In genomic region chr1:53987880-53988279, GRCh38 we compare ENCODE assay signal across 22 cellular contexts. TPM values are rescaled to one million over a fixed set of nuclear protein-coding genes. Genes with fewer than 3 reads are reported as not detected.
DNase-seq lines count a peak whose midpoint lies in the region; TF ChIP-seq lines count a peak whose summit lies in the region.
"Had no signal": no experiment of that assay in that cellular context is flagged by ENCODE, and none has a peak within 500 bp of the region (broad histone marks: within the 10 kb centered on the region; RNA-seq: fewer than 3 reads in every experiment).

No MANE protein-coding gene starts in this region.

- DNase-seq in activated CD4-positive, alpha-beta T cell treated with anti-CD3 and anti-CD28 coated beads for 48 hours = peak; percentile 21
- no peak for DNase-seq in activated CD4-positive, alpha-beta T cell treated with anti-CD3 and anti-CD28 coated beads, Interleukin-2, amount 50 U/mL, for 1 hour
- peak; percentile 44 for DNase-seq in EH (ENCODE audit: low read depth)
- peak; percentile 35 for DNase-seq in NOMO-1 treated with DMSO at 0.1 percent for 48 hours (lab: John Stamatoyannopoulos, UW; ENCODE audit: unreplicated experiment)
- peak; percentile 69 for DNase-seq in iris pigment epithelial cell (ENCODE audit: low read depth)
- DNase-seq in dorsolateral prefrontal cortex = no peak
- no peak for DNase-seq in G401 (ENCODE audit: low spot score)
- DNase-seq in DMS 273 (lab: John Stamatoyannopoulos, UW; ENCODE audit: unreplicated experiment) = no peak
- DNase-seq: activated effector memory CD4-positive, alpha-beta T cell treated with Interleukin-2 at 50 U/mL for 16 hours; aorta; DMS153; head of caudate nucleus; HFFc6; KBM-7; left ventricle myocardium superior; NCI-H1105; NCI-H526 treated with DMSO at 0.1 percent for 48 hours; SJCRH30; spleen; stimulated activated CD8-positive, alpha-beta memory T cell treated with anti-CD3 and anti-CD28 coated beads, Interleukin-4, amount 100 ng/mL, for 48 hours had no signal

- intact Hi-C loops in dorsolateral prefrontal cortex (cut with DNase I) = no loop called here

- H3K27ac ChIP-seq in dorsolateral prefrontal cortex = no peak overlapping the region
- H3K27ac ChIP-seq: esophagus muscularis mucosa, SJCRH30, spleen had no signal

- in situ Hi-C loops in G401 (cut with HindIII; ENCODE audit: low sequenced_read_pairs) = no loop called here

- H3K4me3 ChIP-seq in dorsolateral prefrontal cortex = no peak overlapping the region
- H3K4me3 ChIP-seq: esophagus muscularis mucosa, SJCRH30, spleen had no signal

- no peak for TF ChIP-seq CTCF in dorsolateral prefrontal cortex (IDR thresholded peaks at IDR 0.05 in 54 of 56, conservative IDR thresholded peaks at IDR 0.05 in 2 of 56; ENCODE audit: low read depth in 1 of 56, partially characterized antibody in 56 of 56)

- no peaks in the 10 kb centered on the region for H3K27me3 ChIP-seq in dorsolateral prefrontal cortex
- H3K27me3 ChIP-seq: esophagus muscularis mucosa, SJCRH30, spleen had no signal

RNA-seq across cellular contexts. Expression of gene LDLRAD1, which starts 30.1 kb away (rescaled TPM):
- 1 to 10 TPM in 1 of 120 experiments, under 1 TPM in 1, not detected in 118; 0.23 to 1.0 TPM for total RNA-seq in dorsolateral prefrontal cortex
- total RNA-seq in G401 (2014; rRNA removed; shearing (Covaris generic)) = not detected in 2 replicates
- total RNA-seq: aorta, esophagus muscularis mucosa, HFFc6, left ventricle myocardium superior, SJCRH30, spleen, temporal lobe had no signal

RNA-seq across cellular contexts. Expression of gene LRRC42, which starts 41.7 kb away (rescaled TPM):
- total RNA-seq in dorsolateral prefrontal cortex = 10 to 100 TPM in 109 of 120 experiments, 1 to 10 TPM in 11; 8.7 to 16.5 (median 12.4) TPM
- 60.4 and 94.7 TPM in 2 replicates for total RNA-seq in G401 (2014; rRNA removed; shearing (Covaris generic))

RNA-seq across cellular contexts. Expression of gene IFT25, which starts 42.4 kb away (rescaled TPM):
- 10 to 100 TPM; 17.7 to 43.6 (median 29.5) TPM for total RNA-seq in dorsolateral prefrontal cortex
- total RNA-seq in G401 (2014; rRNA removed; shearing (Covaris generic)) = 38.3 and 56.6 TPM in 2 replicates

Comparison
In these comparisons a context has a peak if more than half of its experiments do, and no peak if none do; other contexts are left out.
1. DNase-seq: peak in activated CD4-positive, alpha-beta T cell treated with anti-CD3 and anti-CD28 coated beads for 48 hours (single experiment), EH (single experiment), NOMO-1 treated with DMSO at 0.1 percent for 48 hours (single experiment) and iris pigment epithelial cell (single experiment); none in activated CD4-positive, alpha-beta T cell treated with anti-CD3 and anti-CD28 coated beads, Interleukin-2, amount 50 U/mL, for 1 hour (single experiment), dorsolateral prefrontal cortex (0 of 10), G401 (single experiment) and DMS 273 (single experiment).